ENCODE assay signal across 9 cellular contexts in the genomic region with DNA sequence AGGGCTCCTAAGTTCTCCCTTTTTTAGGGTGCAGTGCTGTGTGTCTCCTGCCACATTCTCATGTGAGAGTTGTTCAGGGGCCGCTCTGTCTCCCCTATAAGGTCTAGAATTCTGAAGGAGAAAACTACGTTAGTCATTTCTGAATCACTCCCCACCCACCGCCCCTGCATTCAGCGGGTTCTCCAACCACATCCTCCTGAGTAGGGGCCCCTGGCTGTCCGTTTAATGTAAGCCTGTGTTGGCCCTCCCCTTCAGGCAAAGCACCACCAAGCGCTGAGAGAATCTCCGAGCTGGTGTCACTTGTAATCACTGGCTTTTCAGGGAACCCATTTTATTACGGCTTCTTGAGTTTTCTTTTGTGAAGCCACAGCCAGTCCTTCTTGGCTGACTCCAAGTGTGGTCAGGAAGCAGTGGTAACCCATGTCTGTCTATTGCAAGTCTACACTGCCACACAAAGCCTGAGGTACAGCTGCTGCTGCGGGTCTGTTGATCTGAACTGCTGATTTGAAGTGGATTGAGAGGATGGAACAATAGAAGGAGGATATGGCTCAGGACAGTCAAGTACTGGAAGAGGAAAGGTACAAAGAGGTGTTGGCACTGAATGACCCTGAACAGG. TPM values are rescaled to one million over a fixed set of nuclear protein-coding genes. Genes with fewer than 3 reads are reported as not detected.
A peak's percentile ranks its signal among the peaks of the same experiment; 100 is the strongest.
DNase-seq lines count a peak whose midpoint lies in the region; ATAC-seq and TF ChIP-seq lines count a peak whose summit lies in the region.
"Had no signal": no experiment of that assay in that cellular context is flagged by ENCODE, and none has a peak within 500 bp of the region (broad histone marks: within the 10 kb centered on the region; RNA-seq: fewer than 3 reads in every experiment).

No MANE protein-coding gene starts in this region.

- no peak overlapping the region for H3K27ac ChIP-seq in GM23338 (ENCODE audit: low read depth)

- H3K4me2 ChIP-seq in GM23338, result no peak overlapping the region

- H3K4me1 Mint-ChIP-seq in GM23338 (no peaks in the 10 kb centered on the region), chondrocyte (ENCODE audit: low read depth) (peaks cover 9% of the 10 kb centered on the region)
- peaks cover 52% of the 10 kb centered on the region for H3K4me1 Mint-ChIP-seq in activated T-helper 1 cell treated with anti-CD3 and anti-CD28 coated beads, Interleukin-12 subunit alpha, Interleukin-12 subunit beta, Interleukin-2, Interleukin-4 antibody, amounts not matched to agents 30 ng/mL and 10 ng/mL and 1 ng/mL, durations not matched to agents 14 hours and 24 hours and 36 hours (ENCODE audit: low read depth)

- no peaks in the 10 kb centered on the region for H3K4me1 ChIP-seq in GM23338 (ENCODE audit: insufficient read depth)

- H4K20me1 ChIP-seq in GM23338 (replicated peaks; ENCODE audit: insufficient read depth), result no peaks in the 10 kb centered on the region

- H3K4me3 ChIP-seq in GM06990 (replicated peaks; ENCODE audit: low read depth, low read length), result peak overlapping the region; percentile 49
- no peak overlapping the region for H3K4me3 ChIP-seq in GM23338
- peak overlapping the region; percentile 37 for H3K4me3 ChIP-seq in NB4 (ENCODE audit: low read depth, low read length)

- DNase-seq in GM06990 (ENCODE audit: extremely low read depth, insufficient read length) (peak; percentile 64), GM23338 (ENCODE audit: low spot score) (no peak), NB4 (ENCODE audit: low read depth) (peak; percentile 96), chondrocyte (ENCODE audit: low spot score) (no peak), Ammon's horn (ENCODE audit: low spot score) (no peak), NCI-H446 (lab: John Stamatoyannopoulos, UW) (no peak)
- DNase-seq in activated T-helper 1 cell treated with anti-CD3 and anti-CD28 coated beads, Interleukin-12 subunit alpha, Interleukin-12 subunit beta, Interleukin-2, Interleukin-4 antibody, amounts not matched to agents 30 ng/mL and 10 ng/mL and 1 ng/mL, durations not matched to agents 14 hours and 24 hours and 36 hours (ENCODE audit: low spot score), result peak; percentile 75
- peak; percentile 71 to 74 for DNase-seq in stimulated activated CD4-positive, alpha-beta T cell treated with anti-CD3 and anti-CD28 coated beads, Interleukin-2, amount 100 ng/mL, for 48 hours

- peaks cover 2% of the 10 kb centered on the region for H3K27me3 Mint-ChIP-seq in GM23338 (ENCODE audit: insufficient read depth, low read depth, poor library complexity)
- no peaks in the 10 kb centered on the region for H3K27me3 Mint-ChIP-seq in activated T-helper 1 cell treated with anti-CD3 and anti-CD28 coated beads, Interleukin-12 subunit alpha, Interleukin-12 subunit beta, Interleukin-2, Interleukin-4 antibody, amounts not matched to agents 30 ng/mL and 10 ng/mL and 1 ng/mL, durations not matched to agents 14 hours and 24 hours and 36 hours (ENCODE audit: insufficient read depth)
- no peaks in the 10 kb centered on the region for H3K27me3 Mint-ChIP-seq in chondrocyte (ENCODE audit: low read depth)

- H3K27me3 ChIP-seq in GM06990 (replicated peaks; ENCODE audit: control insufficient read depth, insufficient read depth, low read length), result no peaks in the 10 kb centered on the region
- no peaks in the 10 kb centered on the region for H3K27me3 ChIP-seq in GM23338 (ENCODE audit: insufficient read depth)

- no peaks in the 10 kb centered on the region for H3K79me2 ChIP-seq in GM23338 (replicated peaks; ENCODE audit: insufficient read depth)

- peak; percentile 32 for TF ChIP-seq POLR2A in NB4 (IDR thresholded peaks at IDR 0.05; ENCODE audit: extremely low read depth, insufficient read length)

- peaks cover 2% of the 10 kb centered on the region; the same call in 1 of the 2 replicates for H3K9me2 ChIP-seq in GM23338 (ENCODE audit: insufficient read depth)

- TF ChIP-seq CTCF in GM06990 (IDR thresholded peaks at IDR 0.05; ENCODE audit: insufficient read depth, low read length, poor library complexity, severe bottlenecking) (no peak), GM23338 (conservative IDR thresholded peaks at IDR 0.05; ENCODE audit: low read depth in 2 of 2) (no peak), NB4 (IDR thresholded peaks at IDR 0.05; ENCODE audit: low read depth, low read length) (no peak), chondrocyte (IDR thresholded peaks at IDR 0.05) (no peak)

- H2AFZ ChIP-seq in GM23338, result peak overlapping the region; percentile 1

- peaks cover 15% of the 10 kb centered on the region; the same call in 2 of the 3 replicates for H3K9me3 Mint-ChIP-seq in GM23338
- peaks cover 15% of the 10 kb centered on the region for H3K9me3 Mint-ChIP-seq in activated T-helper 1 cell treated with anti-CD3 and anti-CD28 coated beads, Interleukin-12 subunit alpha, Interleukin-12 subunit beta, Interleukin-2, Interleukin-4 antibody, amounts not matched to agents 30 ng/mL and 10 ng/mL and 1 ng/mL, durations not matched to agents 14 hours and 24 hours and 36 hours
- H3K9me3 Mint-ChIP-seq in chondrocyte (ENCODE audit: low read depth), result peaks cover 11% of the 10 kb centered on the region

- H3K36me3 ChIP-seq in GM06990 (ENCODE audit: control insufficient read depth, insufficient read depth, low read length) (no peaks in the 10 kb centered on the region), GM23338 (ENCODE audit: insufficient read depth) (no peaks in the 10 kb centered on the region)

- ATAC-seq in GM23338, result no peak

- H3K4me3 Mint-ChIP-seq in GM23338 (no peak overlapping the region), chondrocyte (ENCODE audit: unreplicated experiment) (no peak overlapping the region)
- H3K4me3 Mint-ChIP-seq in activated T-helper 1 cell treated with anti-CD3 and anti-CD28 coated beads, Interleukin-12 subunit alpha, Interleukin-12 subunit beta, Interleukin-2, Interleukin-4 antibody, amounts not matched to agents 30 ng/mL and 10 ng/mL and 1 ng/mL, durations not matched to agents 14 hours and 24 hours and 36 hours, result peak overlapping the region; percentile 80

- H3K27ac Mint-ChIP-seq in GM23338 (no peak overlapping the region), chondrocyte (ENCODE audit: unreplicated experiment) (no peak overlapping the region)
- H3K27ac Mint-ChIP-seq in activated T-helper 1 cell treated with anti-CD3 and anti-CD28 coated beads, Interleukin-12 subunit alpha, Interleukin-12 subunit beta, Interleukin-2, Interleukin-4 antibody, amounts not matched to agents 30 ng/mL and 10 ng/mL and 1 ng/mL, durations not matched to agents 14 hours and 24 hours and 36 hours, result peak overlapping the region; percentile 89

- H3F3A ChIP-seq in GM23338 (replicated peaks; ENCODE audit: low read depth), result no peaks in the 10 kb centered on the region

- H3K36me3 Mint-ChIP-seq in GM23338 (ENCODE audit: low read depth) (no peaks in the 10 kb centered on the region; the same call in 2 of the 3 replicates), chondrocyte (ENCODE audit: low read depth) (peaks cover 3% of the 10 kb centered on the region)
- peaks cover 23% of the 10 kb centered on the region for H3K36me3 Mint-ChIP-seq in activated T-helper 1 cell treated with anti-CD3 and anti-CD28 coated beads, Interleukin-12 subunit alpha, Interleukin-12 subunit beta, Interleukin-2, Interleukin-4 antibody, amounts not matched to agents 30 ng/mL and 10 ng/mL and 1 ng/mL, durations not matched to agents 14 hours and 24 hours and 36 hours (ENCODE audit: low read depth)

- intact Hi-C loops in activated T-helper 1 cell treated with anti-CD3 and anti-CD28 coated beads, Interleukin-12 subunit alpha, Interleukin-12 subunit beta, Interleukin-2, Interleukin-4 antibody, amounts not matched to agents 30 ng/mL and 10 ng/mL and 1 ng/mL, durations not matched to agents 14 hours and 24 hours and 36 hours (cut with micrococcal nuclease), result loop anchor here (1.0 to 5.0 kb wide), 11 partner anchors 21 to 768 kb away; a partner anchor contains a TSS

TF ChIP-seq in GM23338, 12 proteins besides CTCF, POLR2A, EP300 and RAD21 (continues in another document):
- TF ChIP-seq ZNF331 (CRISPR knock-in tag; IDR thresholded peaks at IDR 0.05; ENCODE audit: low read depth) (no peak), POLR2AphosphoS5 (IDR thresholded peaks at IDR 0.05; ENCODE audit: low read depth) (no peak), EZH2 (IDR thresholded peaks at IDR 0.05; ENCODE audit: low read depth, unreplicated experiment) (no peak), JUNB (IDR thresholded peaks at IDR 0.05; ENCODE audit: unreplicated experiment) (no peak), ZNF114 (CRISPR knock-in tag; IDR thresholded peaks at IDR 0.05) (no peak)

RNA-seq across cellular contexts. Expression of a gene that starts 16.9 kb away (rescaled TPM):
- not detected in 2 replicates for total RNA-seq in GM23338 (2014; rRNA removed; shearing (Covaris generic))
- polyA plus RNA-seq in GM23338 (2016; fragmentation: Nextera tagmentation; extraction: Ambion mirVana), result not detected in 2 replicates
- 0.41 and 0.42 TPM in 2 replicates for total RNA-seq in activated T-helper 1 cell treated with anti-CD3 and anti-CD28 coated beads, Interleukin-12 subunit alpha, Interleukin-12 subunit beta, Interleukin-2, Interleukin-4 antibody, amounts not matched to agents 30 ng/mL and 10 ng/mL and 1 ng/mL, durations not matched to agents 14 hours and 24 hours and 36 hours
- not detected in 3 replicates for total RNA-seq in chondrocyte
- polyA plus RNA-seq: endothelial cell of umbilical vein had no signal

RNA-seq across cellular contexts. Expression of a gene that starts 56.1 kb away (rescaled TPM):
- total RNA-seq in GM23338 (2014; rRNA removed; shearing (Covaris generic)), result 133 and 139 TPM in 2 replicates
- polyA plus RNA-seq in GM23338 (2016; fragmentation: Nextera tagmentation; extraction: Ambion mirVana), result 64.7 and 74.7 TPM in 2 replicates
- 176 and 177 TPM in 2 replicates for total RNA-seq in activated T-helper 1 cell treated with anti-CD3 and anti-CD28 coated beads, Interleukin-12 subunit alpha, Interleukin-12 subunit beta, Interleukin-2, Interleukin-4 antibody, amounts not matched to agents 30 ng/mL and 10 ng/mL and 1 ng/mL, durations not matched to agents 14 hours and 24 hours and 36 hours
- 21.2 to 44.1 TPM (median 22.2 TPM) in 3 replicates for total RNA-seq in chondrocyte

Comparison
In these comparisons a context has a peak if more than half of its experiments do, and no peak if none do; other contexts are left out.
1. DNase-seq: peak in GM06990 (single experiment), NB4 (single experiment), activated T-helper 1 cell treated with anti-CD3 and anti-CD28 coated beads, Interleukin-12 subunit alpha, Interleukin-12 subunit beta, Interleukin-2, Interleukin-4 antibody, amounts not matched to agents 30 ng/mL and 10 ng/mL and 1 ng/mL, durations not matched to agents 14 hours and 24 hours and 36 hours (single experiment) and stimulated activated CD4-positive, alpha-beta T cell treated with anti-CD3 and anti-CD28 coated beads, Interleukin-2, amount 100 ng/mL, for 48 hours (2 of 2); none in GM23338 (single experiment), chondrocyte (single experiment), Ammon's horn (single experiment) and NCI-H446 (0 of 2).